Comparison of ENCODE assay signal across 2 cellular contexts in genomic region chr7:35454575-35455385, GRCh38.
TF ChIP-seq lines count a peak whose summit lies in the region.

No MANE protein-coding gene starts in this region.

TF ChIP-seq in WTC11, 78 proteins besides CTCF, POLR2A, EP300 and RAD21 (continued from another document and continues in another):
- TF ChIP-seq ATF2 (CRISPR knock-in tag; IDR thresholded peaks at IDR 0.05; ENCODE audit: borderline replicate concordance, low read depth) (no peak), HMGXB4 (CRISPR knock-in tag; IDR thresholded peaks at IDR 0.05) (no peak), FOXP1 (CRISPR knock-in tag; IDR thresholded peaks at IDR 0.05; ENCODE audit: borderline replicate concordance) (no peak), MYBL2 (CRISPR knock-in tag; IDR thresholded peaks at IDR 0.05) (no peak), TEAD4 (CRISPR knock-in tag; IDR thresholded peaks at IDR 0.05) (no peak), ATF6 (CRISPR knock-in tag; IDR thresholded peaks at IDR 0.05) (no peak), ZNF425 (CRISPR knock-in tag; conservative IDR thresholded peaks at IDR 0.05) (no peak), ZNF232 (CRISPR knock-in tag; IDR thresholded peaks at IDR 0.05) (no peak), ZNF671 (CRISPR knock-in tag; IDR thresholded peaks at IDR 0.05) (no peak), TEAD1 (CRISPR knock-in tag; IDR thresholded peaks at IDR 0.05) (no peak), ZMAT4 (CRISPR knock-in tag; IDR thresholded peaks at IDR 0.05) (no peak), GABPB1 (CRISPR knock-in tag; IDR thresholded peaks at IDR 0.05) (no peak), ESRRA (CRISPR knock-in tag; IDR thresholded peaks at IDR 0.05; ENCODE audit: borderline replicate concordance) (no peak), ZNF416 (CRISPR knock-in tag; IDR thresholded peaks at IDR 0.05) (no peak)
- TF ChIP-seq, protein P1, sequence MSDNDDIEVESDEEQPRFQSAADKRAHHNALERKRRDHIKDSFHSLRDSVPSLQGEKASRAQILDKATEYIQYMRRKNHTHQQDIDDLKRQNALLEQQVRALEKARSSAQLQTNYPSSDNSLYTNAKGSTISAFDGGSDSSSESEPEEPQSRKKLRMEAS (CRISPR knock-in tag; IDR thresholded peaks at IDR 0.05): peak; percentile 77
- TF ChIP-seq, protein P2, sequence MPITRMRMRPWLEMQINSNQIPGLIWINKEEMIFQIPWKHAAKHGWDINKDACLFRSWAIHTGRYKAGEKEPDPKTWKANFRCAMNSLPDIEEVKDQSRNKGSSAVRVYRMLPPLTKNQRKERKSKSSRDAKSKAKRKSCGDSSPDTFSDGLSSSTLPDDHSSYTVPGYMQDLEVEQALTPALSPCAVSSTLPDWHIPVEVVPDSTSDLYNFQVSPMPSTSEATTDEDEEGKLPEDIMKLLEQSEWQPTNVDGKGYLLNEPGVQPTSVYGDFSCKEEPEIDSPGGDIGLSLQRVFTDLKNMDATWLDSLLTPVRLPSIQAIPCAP (CRISPR knock-in tag; IDR thresholded peaks at IDR 0.05): no peak
- TF ChIP-seq, protein P3, sequence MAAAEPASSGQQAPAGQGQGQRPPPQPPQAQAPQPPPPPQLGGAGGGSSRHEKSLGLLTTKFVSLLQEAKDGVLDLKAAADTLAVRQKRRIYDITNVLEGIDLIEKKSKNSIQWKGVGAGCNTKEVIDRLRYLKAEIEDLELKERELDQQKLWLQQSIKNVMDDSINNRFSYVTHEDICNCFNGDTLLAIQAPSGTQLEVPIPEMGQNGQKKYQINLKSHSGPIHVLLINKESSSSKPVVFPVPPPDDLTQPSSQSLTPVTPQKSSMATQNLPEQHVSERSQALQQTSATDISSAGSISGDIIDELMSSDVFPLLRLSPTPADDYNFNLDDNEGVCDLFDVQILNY (CRISPR knock-in tag; IDR thresholded peaks at IDR 0.05): 0 out of 2 replicates have a peak, but pooled peaks have one; percentile 41

TF ChIP-seq in neural cell, 6 proteins besides CTCF, POLR2A, EP300 and RAD21 (continued from another document):
- TF ChIP-seq, protein P4, sequence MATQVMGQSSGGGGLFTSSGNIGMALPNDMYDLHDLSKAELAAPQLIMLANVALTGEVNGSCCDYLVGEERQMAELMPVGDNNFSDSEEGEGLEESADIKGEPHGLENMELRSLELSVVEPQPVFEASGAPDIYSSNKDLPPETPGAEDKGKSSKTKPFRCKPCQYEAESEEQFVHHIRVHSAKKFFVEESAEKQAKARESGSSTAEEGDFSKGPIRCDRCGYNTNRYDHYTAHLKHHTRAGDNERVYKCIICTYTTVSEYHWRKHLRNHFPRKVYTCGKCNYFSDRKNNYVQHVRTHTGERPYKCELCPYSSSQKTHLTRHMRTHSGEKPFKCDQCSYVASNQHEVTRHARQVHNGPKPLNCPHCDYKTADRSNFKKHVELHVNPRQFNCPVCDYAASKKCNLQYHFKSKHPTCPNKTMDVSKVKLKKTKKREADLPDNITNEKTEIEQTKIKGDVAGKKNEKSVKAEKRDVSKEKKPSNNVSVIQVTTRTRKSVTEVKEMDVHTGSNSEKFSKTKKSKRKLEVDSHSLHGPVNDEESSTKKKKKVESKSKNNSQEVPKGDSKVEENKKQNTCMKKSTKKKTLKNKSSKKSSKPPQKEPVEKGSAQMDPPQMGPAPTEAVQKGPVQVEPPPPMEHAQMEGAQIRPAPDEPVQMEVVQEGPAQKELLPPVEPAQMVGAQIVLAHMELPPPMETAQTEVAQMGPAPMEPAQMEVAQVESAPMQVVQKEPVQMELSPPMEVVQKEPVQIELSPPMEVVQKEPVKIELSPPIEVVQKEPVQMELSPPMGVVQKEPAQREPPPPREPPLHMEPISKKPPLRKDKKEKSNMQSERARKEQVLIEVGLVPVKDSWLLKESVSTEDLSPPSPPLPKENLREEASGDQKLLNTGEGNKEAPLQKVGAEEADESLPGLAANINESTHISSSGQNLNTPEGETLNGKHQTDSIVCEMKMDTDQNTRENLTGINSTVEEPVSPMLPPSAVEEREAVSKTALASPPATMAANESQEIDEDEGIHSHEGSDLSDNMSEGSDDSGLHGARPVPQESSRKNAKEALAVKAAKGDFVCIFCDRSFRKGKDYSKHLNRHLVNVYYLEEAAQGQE (IDR thresholded peaks at IDR 0.05; ENCODE audit: borderline replicate concordance): no peak
TF ChIP-seq in neural cell: peak in this region for 0.
